ENCODE assay signal across 22 cellular contexts in the genomic region with DNA sequence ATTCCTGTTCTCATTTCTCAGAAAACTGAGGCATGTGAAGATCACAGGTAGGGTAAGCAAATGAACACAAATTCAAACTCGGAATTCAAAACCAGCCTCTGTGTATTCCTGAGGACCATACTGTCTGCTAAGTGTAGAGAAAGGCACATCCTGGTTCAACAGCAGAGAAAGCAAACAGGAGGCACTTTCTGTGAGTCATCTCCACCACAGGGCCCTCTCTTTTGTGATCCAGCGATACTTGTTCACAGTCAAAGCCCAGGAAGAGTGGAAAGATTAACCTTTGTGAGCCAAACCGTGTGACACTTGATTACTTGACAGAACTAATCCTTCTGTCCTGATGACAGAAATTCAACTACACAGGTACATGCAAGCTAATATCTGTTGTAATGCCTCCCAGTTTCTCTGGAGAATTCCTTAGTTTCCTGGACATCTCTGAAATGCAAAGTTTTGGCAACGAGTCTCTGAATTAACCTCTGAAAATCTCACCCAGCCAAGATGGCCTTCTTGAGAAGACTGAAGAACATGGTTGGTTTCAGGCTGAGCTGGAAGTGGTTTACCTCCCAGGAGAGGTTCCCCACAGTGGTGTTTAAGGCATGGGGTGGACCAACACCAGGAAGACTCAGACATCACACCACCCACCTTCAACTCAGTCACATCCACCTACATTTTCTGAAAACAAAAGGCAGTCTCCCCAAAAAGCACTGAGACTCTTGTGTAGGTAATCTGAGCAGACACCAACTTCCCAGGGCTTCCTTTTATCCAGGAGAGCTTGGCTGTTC.
DNase-seq lines count a peak whose midpoint lies in the region; TF ChIP-seq lines count a peak whose summit lies in the region.
"Had no signal": no experiment of that assay in that cellular context is flagged by ENCODE, and none has a peak within 500 bp of the region (broad histone marks: within the 10 kb centered on the region; RNA-seq: fewer than 3 reads in every experiment).

No MANE protein-coding gene starts in this region.

- H2AFZ ChIP-seq in GM23248 (no peak overlapping the region), hepatocyte (no peak overlapping the region)
- H2AFZ ChIP-seq: PC-9 had no signal

- in situ Hi-C loops in GM23248 (cut with MboI) = no loop called here

- H3K27me3 Mint-ChIP-seq in activated CD4-positive, alpha-beta T cell treated with anti-CD3 and anti-CD28 coated beads, Interleukin-2, amount 10 ng/mL, durations not matched to agents 24 days and 14 days = peaks cover 16% of the 10 kb centered on the region

- H3K9me2 ChIP-seq in GM23248 (ENCODE audit: insufficient read depth) (no peaks in the 10 kb centered on the region), hepatocyte (replicated peaks; ENCODE audit: insufficient read depth) (no peaks in the 10 kb centered on the region)

- H3K27ac ChIP-seq in GM23248 (no peak overlapping the region), hepatocyte (no peak overlapping the region), mesendoderm (ENCODE audit: low read depth, low read length) (no peak overlapping the region)
- H3K27ac ChIP-seq: PC-9, spleen, suprapubic skin had no signal

- 61 to 64% methylated on average over 4 of the region's 4 CpGs for WGBS in GM23248 (ENCODE audit: low coverage in 1 of 2, low lambda C conversion rate in 2 of 2, missing lambda C conversion rate in 2 of 2), 2 experiments
- WGBS in hepatocyte (ENCODE audit: low lambda C conversion rate, missing lambda C conversion rate) = 62% methylated on average over 4 of the region's 4 CpGs
- WGBS in mesendoderm (ENCODE audit: extremely low coverage, insufficient coverage, low lambda C conversion rate) = no CpG with 5 or more reads among the region's 4 CpGs

- H3K9me3 Mint-ChIP-seq in activated CD4-positive, alpha-beta T cell treated with anti-CD3 and anti-CD28 coated beads, Interleukin-2, amount 10 ng/mL, durations not matched to agents 24 days and 14 days = no peaks in the 10 kb centered on the region
- H3K9me3 Mint-ChIP-seq: CD4-positive, CD25-positive, alpha-beta regulatory T cell had no signal

- no peak overlapping the region for H2BK120ac ChIP-seq in mesendoderm (ENCODE audit: low read depth, low read length)

- H3K23ac ChIP-seq in mesendoderm (ENCODE audit: low read length) = no peak overlapping the region

- no peak overlapping the region for H4K8ac ChIP-seq in mesendoderm (ENCODE audit: low read depth, low read length)

- H3K4me3 ChIP-seq in GM23248 (no peak overlapping the region), hepatocyte (no peak overlapping the region), mesendoderm (ENCODE audit: low read length) (no peak overlapping the region)
- H3K4me3 ChIP-seq: PC-9, spleen, suprapubic skin had no signal

- no peak overlapping the region for H4K5ac ChIP-seq in mesendoderm (ENCODE audit: low read length)

- no peak for DNase-seq in activated CD4-positive, alpha-beta T cell treated with anti-CD3 and anti-CD28 coated beads, Interleukin-2, amount 10 ng/mL, durations not matched to agents 24 days and 14 days
- DNase-seq in activated CD4-positive, alpha-beta T cell treated with anti-CD3 and anti-CD28 coated beads for 1 hour = no peak
- DNase-seq in GM23248 (peak; percentile 36), SW480 (ENCODE audit: low spot score) (peak; percentile 39), hepatocyte (ENCODE audit: low spot score) (peak; percentile 48), RPMI8226 (no peak), NAMALWA (ENCODE audit: low spot score) (no peak), mesendoderm (no peak)
- DNase-seq: ACHN; activated CD8-positive, alpha-beta memory T cell treated with anti-CD3 and anti-CD28 coated beads, Interleukin-2, amount 50 U/mL, for 48 hours; anterior cingulate cortex; CD4-positive, CD25-positive, alpha-beta regulatory T cell; DMS79 treated with DMSO at 0.1 percent for 48 hours; effector memory CD8-positive, alpha-beta T cell; left ventricle myocardium superior; NCI-H2107; NCI-H774; PC-9; spleen; stimulated activated CD8-positive, alpha-beta memory T cell treated with anti-CD3 and anti-CD28 coated beads, Interleukin-4, amount 100 ng/mL, for 48 hours; T-helper 9 cell had no signal

- no peaks in the 10 kb centered on the region for H3K9me3 ChIP-seq in GM23248 (ENCODE audit: low read depth)
- no peaks in the 10 kb centered on the region for H3K9me3 ChIP-seq in hepatocyte (ENCODE audit: low read depth)
- H3K9me3 ChIP-seq: spleen, suprapubic skin had no signal

- no peak for TF ChIP-seq CTCF in hepatocyte (IDR thresholded peaks at IDR 0.05; ENCODE audit: poor library complexity)

- H3K36me3 ChIP-seq in GM23248 (ENCODE audit: low read depth) (no peaks in the 10 kb centered on the region), hepatocyte (replicated peaks; ENCODE audit: insufficient read depth, low read depth) (no peaks in the 10 kb centered on the region), mesendoderm (ENCODE audit: control insufficient read depth, insufficient read depth, low read length) (no peaks in the 10 kb centered on the region)
- H3K36me3 ChIP-seq: spleen, suprapubic skin had no signal

- H3K18ac ChIP-seq in mesendoderm (ENCODE audit: low read length) = no peak overlapping the region

- H3K4me1 ChIP-seq in GM23248 (ENCODE audit: insufficient read depth) (peaks cover 5% of the 10 kb centered on the region; the same call in 1 of the 2 replicates), hepatocyte (ENCODE audit: insufficient read depth) (peaks cover 3% of the 10 kb centered on the region), mesendoderm (ENCODE audit: control insufficient read depth, low read depth, low read length) (no peaks in the 10 kb centered on the region)
- H3K4me1 ChIP-seq: suprapubic skin had no signal

- no peaks in the 10 kb centered on the region for H3K36me3 Mint-ChIP-seq in activated CD4-positive, alpha-beta T cell treated with anti-CD3 and anti-CD28 coated beads, Interleukin-2, amount 10 ng/mL, durations not matched to agents 24 days and 14 days (ENCODE audit: low read depth)
- H3K36me3 Mint-ChIP-seq: CD4-positive, CD25-positive, alpha-beta regulatory T cell had no signal

- H2AK5ac ChIP-seq in mesendoderm (ENCODE audit: low read length) = no peak overlapping the region

- H3F3A ChIP-seq in GM23248 (ENCODE audit: insufficient read depth) = no peaks in the 10 kb centered on the region

- peaks cover 3% of the 10 kb centered on the region for H3K4me1 Mint-ChIP-seq in activated CD4-positive, alpha-beta T cell treated with anti-CD3 and anti-CD28 coated beads, Interleukin-2, amount 10 ng/mL, durations not matched to agents 24 days and 14 days
- H3K4me1 Mint-ChIP-seq: CD4-positive, CD25-positive, alpha-beta regulatory T cell had no signal

- no peak overlapping the region for H3K56ac ChIP-seq in mesendoderm (ENCODE audit: low read length)

- intact Hi-C loops in activated CD4-positive, alpha-beta T cell treated with anti-CD3 and anti-CD28 coated beads, Interleukin-2, amount 10 ng/mL, durations not matched to agents 24 days and 14 days (cut with micrococcal nuclease) = no loop called here

- H3K4me2 ChIP-seq in GM23248 (ENCODE audit: unreplicated experiment) = no peak overlapping the region
- H3K4me2 ChIP-seq in hepatocyte = no peak overlapping the region
- no peak overlapping the region for H3K4me2 ChIP-seq in mesendoderm (ENCODE audit: low read length)
- H3K4me2 ChIP-seq: PC-9 had no signal

- H3K4me3 Mint-ChIP-seq in activated CD4-positive, alpha-beta T cell treated with anti-CD3 and anti-CD28 coated beads, Interleukin-2, amount 10 ng/mL, durations not matched to agents 24 days and 14 days = no peak overlapping the region
- H3K4me3 Mint-ChIP-seq: CD4-positive, CD25-positive, alpha-beta regulatory T cell; effector memory CD8-positive, alpha-beta T cell had no signal

- H2BK5ac ChIP-seq in mesendoderm (ENCODE audit: low read length) = no peak overlapping the region

- no peaks in the 10 kb centered on the region for H4K20me1 ChIP-seq in GM23248 (ENCODE audit: insufficient read depth)
- H4K20me1 ChIP-seq in hepatocyte (ENCODE audit: insufficient read depth, poor library complexity, severe bottlenecking) = no peaks in the 10 kb centered on the region

- H3K27me3 ChIP-seq in GM23248 (replicated peaks; ENCODE audit: insufficient read depth) (peaks cover 14% of the 10 kb centered on the region; the same call in 1 of the 2 replicates), hepatocyte (no peaks in the 10 kb centered on the region), mesendoderm (ENCODE audit: insufficient read depth, low read length, poor library complexity) (no peaks in the 10 kb centered on the region)

- H3K9ac ChIP-seq in GM23248 (no peak overlapping the region), mesendoderm (ENCODE audit: low read length) (no peak overlapping the region)

- H3K79me1 ChIP-seq in mesendoderm (ENCODE audit: low read length) = no peaks in the 10 kb centered on the region

- H3K4ac ChIP-seq in mesendoderm (ENCODE audit: low read depth, low read length) = no peak overlapping the region

- peak overlapping the region; percentile 57 for H3K27ac Mint-ChIP-seq in activated CD4-positive, alpha-beta T cell treated with anti-CD3 and anti-CD28 coated beads, Interleukin-2, amount 10 ng/mL, durations not matched to agents 24 days and 14 days
- H3K27ac Mint-ChIP-seq: CD4-positive, CD25-positive, alpha-beta regulatory T cell; effector memory CD8-positive, alpha-beta T cell had no signal

- no peak overlapping the region for H2BK15ac ChIP-seq in mesendoderm (replicated peaks; ENCODE audit: low read depth)

- H3K79me2 ChIP-seq in GM23248 (ENCODE audit: insufficient read depth) (no peaks in the 10 kb centered on the region), hepatocyte (no peaks in the 10 kb centered on the region), mesendoderm (ENCODE audit: control insufficient read depth, insufficient read depth, low read length) (no peaks in the 10 kb centered on the region)

Comparison
In these comparisons a context has a peak if more than half of its experiments do, and no peak if none do; other contexts are left out.
1. DNase-seq: peak in GM23248 (single experiment), SW480 (single experiment) and hepatocyte (single experiment); none in activated CD4-positive, alpha-beta T cell treated with anti-CD3 and anti-CD28 coated beads, Interleukin-2, amount 10 ng/mL, durations not matched to agents 24 days and 14 days (single experiment), activated CD4-positive, alpha-beta T cell treated with anti-CD3 and anti-CD28 coated beads for 1 hour (single experiment), RPMI8226 (single experiment), NAMALWA (single experiment) and mesendoderm (single experiment).